Comparison of ENCODE assay signal across 8 cellular contexts in the genomic region with DNA sequence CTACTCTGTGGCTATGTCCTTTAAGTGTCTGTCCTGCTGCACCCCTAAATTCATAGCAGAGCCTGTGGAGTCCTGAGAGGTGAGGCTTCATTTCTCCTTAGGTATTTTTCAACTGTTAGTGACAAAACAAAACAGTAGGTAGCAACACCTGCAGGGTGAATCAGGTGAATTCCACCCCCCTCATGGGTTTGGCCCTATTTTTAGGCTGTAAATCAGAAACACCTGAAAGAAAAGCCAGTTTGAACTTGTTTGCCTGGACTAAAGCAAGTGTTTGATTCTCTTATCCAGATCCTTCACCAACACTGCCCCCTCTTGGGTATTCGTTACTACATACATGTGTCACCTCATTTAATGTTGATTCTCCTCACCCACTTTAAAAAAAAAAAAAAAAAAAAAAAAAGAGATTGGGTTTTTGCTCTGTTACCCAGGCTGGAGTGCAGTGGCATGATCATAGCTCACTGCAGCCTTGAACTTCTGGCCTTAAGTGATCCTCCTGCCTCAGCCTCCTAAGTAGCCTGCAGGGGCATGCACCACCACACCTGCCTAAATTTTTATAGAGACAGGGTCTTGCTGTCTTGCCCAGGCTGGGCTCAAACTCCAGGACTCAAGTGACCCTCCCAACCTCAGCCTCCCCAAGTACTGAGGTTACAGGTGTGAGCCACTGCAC. TPM values are rescaled to one million over a fixed set of nuclear protein-coding genes. Genes with fewer than 3 reads are reported as not detected.
DNase-seq lines count a peak whose midpoint lies in the region; ATAC-seq and TF ChIP-seq lines count a peak whose summit lies in the region.

No MANE protein-coding gene starts in this region.

- H3K27me3 ChIP-seq in MM.1S (replicated peaks; ENCODE audit: insufficient read depth, low read length) = no peaks in the 10 kb centered on the region
- no peaks in the 10 kb centered on the region for H3K27me3 ChIP-seq in SJSA1 (replicated peaks)
- no peaks in the 10 kb centered on the region for H3K27me3 ChIP-seq in brain microvascular endothelial cell (replicated peaks)
- H3K27me3 ChIP-seq in left lung = no peaks in the 10 kb centered on the region

- intact Hi-C loops in left lung (cut with DNase I) (no loop called here), posterior cingulate gyrus (cut with DNase I) (no loop called here)

- no peaks in the 10 kb centered on the region for H4K20me1 ChIP-seq in MM.1S (ENCODE audit: insufficient read depth, low read length)

- ATAC-seq in GM21367 (IDR thresholded peaks at IDR 0.05; ENCODE audit: unreplicated experiment) (peak; percentile 64), left lung (peak; percentile 95)

- in situ Hi-C loops in brain microvascular endothelial cell (cut with HindIII; ENCODE audit: low pct_ligation_motif_present, low sequenced_read_pairs) = loop anchor here (25.0 kb wide), 1 partner anchor 1057 kb away; no protein-coding TSS in a partner anchor

- peak; percentile 38 for TF ChIP-seq CTCF in MM.1S (IDR thresholded peaks at IDR 0.05; ENCODE audit: low read length)
- TF ChIP-seq CTCF in brain microvascular endothelial cell (IDR thresholded peaks at IDR 0.05; ENCODE audit: low read depth, low read length, missing control alignments) = peak; percentile 50
- peak in 1 of 2 donors; percentile 12 for TF ChIP-seq CTCF in left lung (IDR thresholded peaks at IDR 0.05)

- H3K4me3 ChIP-seq in MM.1S (ENCODE audit: low read length) = peak overlapping the region; percentile 39; the same call in 1 of the 2 replicates
- no peak overlapping the region for H3K4me3 ChIP-seq in SJSA1
- H3K4me3 ChIP-seq in brain microvascular endothelial cell (ENCODE audit: low read depth, low read length) = no peak overlapping the region
- no peak overlapping the region for H3K4me3 ChIP-seq in left lung

- H3K9ac ChIP-seq in MM.1S (ENCODE audit: low read length) = peak overlapping the region; percentile 68

- H3K9me3 ChIP-seq in MM.1S (replicated peaks; ENCODE audit: insufficient read depth, low read length) (no peaks in the 10 kb centered on the region), SJSA1 (replicated peaks) (no peaks in the 10 kb centered on the region), left lung (no peaks in the 10 kb centered on the region)

- peak overlapping the region; percentile 74 for H3K4me2 ChIP-seq in MM.1S (ENCODE audit: low read depth, low read length)

- H3K79me2 ChIP-seq in MM.1S (ENCODE audit: low read length) = no peaks in the 10 kb centered on the region

- H3K9me2 ChIP-seq in MM.1S (replicated peaks; ENCODE audit: insufficient read depth, low read length) = no peaks in the 10 kb centered on the region

- peaks cover 32% of the 10 kb centered on the region for H3K4me1 ChIP-seq in MM.1S (ENCODE audit: low read length)
- no peaks in the 10 kb centered on the region for H3K4me1 ChIP-seq in SJSA1 (replicated peaks)
- no peaks in the 10 kb centered on the region for H3K4me1 ChIP-seq in left lung

- H3F3A ChIP-seq in MM.1S (ENCODE audit: insufficient read depth, low read length) = peaks cover 9% of the 10 kb centered on the region

- no peaks in the 10 kb centered on the region for H3K36me3 ChIP-seq in MM.1S (replicated peaks; ENCODE audit: insufficient read depth, low read length)
- H3K36me3 ChIP-seq in SJSA1 = no peaks in the 10 kb centered on the region
- H3K36me3 ChIP-seq in brain microvascular endothelial cell (replicated peaks) = no peaks in the 10 kb centered on the region
- no peaks in the 10 kb centered on the region for H3K36me3 ChIP-seq in left lung

- DNase-seq in DMS114 treated with DMSO at 0.1 percent for 48 hours (lab: John Stamatoyannopoulos, UW; ENCODE audit: unreplicated experiment) = peak; percentile 15
- DNase-seq in MM.1S = peak; percentile 91
- DNase-seq in SJSA1 (ENCODE audit: low read depth in 1 of 2, low spot score in 2 of 2) = peak; percentile 36 to 50
- DNase-seq in brain microvascular endothelial cell = peak; percentile 60
- no peak for DNase-seq in left lung
- no peak for DNase-seq in posterior cingulate gyrus
- DNase-seq in C1 segment of cervical spinal cord (lab: John Stamatoyannopoulos, UW) = no peak

- H3K27ac ChIP-seq in MM.1S (ENCODE audit: low read length) (peak overlapping the region; percentile 97), SJSA1 (no peak overlapping the region), brain microvascular endothelial cell (no peak overlapping the region), left lung (no peak overlapping the region)

- peak overlapping the region; percentile 34; the same call in 1 of the 2 replicates for H2AFZ ChIP-seq in MM.1S (ENCODE audit: low read length)

RNA-seq across cellular contexts. Expression of gene TBPL2, which starts 10.3 kb away (rescaled TPM):
- total RNA-seq in SJSA1 (2014; rRNA removed; shearing (Covaris generic)) = not detected in 2 replicates
- total RNA-seq in left lung = not detected

RNA-seq across cellular contexts. Expression of gene ATG14, which starts 18.5 kb away (rescaled TPM):
- total RNA-seq in SJSA1 (2014; rRNA removed; shearing (Covaris generic)) = 5.6 and 8.3 TPM in 2 replicates
- 1 to 10 TPM; 7.1 to 9.0 TPM for total RNA-seq in left lung

Comparison
In these comparisons a context has a peak if more than half of its experiments do, and no peak if none do; other contexts are left out.
1. DNase-seq: peak in DMS114 treated with DMSO at 0.1 percent for 48 hours (single experiment), MM.1S (single experiment), SJSA1 (2 of 2) and brain microvascular endothelial cell (single experiment); none in left lung (0 of 2), posterior cingulate gyrus (0 of 10) and C1 segment of cervical spinal cord (0 of 14).